In the genomic region with DNA sequence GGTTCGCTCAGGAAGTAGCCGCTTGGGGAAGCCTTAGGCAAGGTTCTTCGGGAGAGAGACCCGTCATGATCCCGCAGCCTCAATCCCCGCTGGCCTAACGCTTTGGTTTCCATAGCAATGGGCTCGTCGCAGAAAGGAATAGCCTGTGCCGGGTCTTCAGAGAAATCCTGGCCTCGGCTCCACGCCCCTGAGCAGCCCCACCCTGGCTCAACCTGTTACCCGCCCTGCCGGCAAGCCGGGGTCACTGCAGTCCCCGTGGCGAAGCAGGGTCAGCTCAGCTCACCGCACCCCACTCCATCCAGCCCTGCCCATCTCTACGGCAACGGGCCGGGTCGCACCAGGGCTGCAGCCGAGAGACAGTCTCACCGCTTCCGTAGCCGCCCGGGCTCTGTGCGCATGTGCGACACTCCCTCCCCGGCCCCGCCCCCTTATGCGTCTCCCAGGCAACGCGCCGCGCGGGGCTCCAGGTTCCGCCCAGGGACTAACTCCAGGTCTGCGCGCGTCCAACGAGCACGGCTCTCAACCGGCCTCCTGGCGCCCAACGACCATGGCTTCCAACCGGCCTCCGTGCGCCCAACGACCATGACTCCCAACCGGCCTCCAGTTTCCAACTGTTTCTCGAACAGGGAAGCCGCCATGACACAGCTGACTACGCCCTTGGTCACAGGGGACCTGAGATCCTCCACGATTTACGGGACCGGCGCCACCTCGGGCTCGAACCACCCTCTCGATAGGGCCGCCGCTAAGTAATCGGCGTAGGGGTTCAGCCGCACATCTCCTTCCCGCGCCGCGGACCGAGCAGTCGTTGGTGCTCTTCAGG, we compare ENCODE assay signal across 8 cellular contexts. TPM values are rescaled to one million over a fixed set of nuclear protein-coding genes. Genes with fewer than 3 reads are reported as not detected.
DNase-seq lines count a peak whose midpoint lies in the region; ATAC-seq and TF ChIP-seq lines count a peak whose summit lies in the region.

A gene (minus strand): TSS at position 390 of the 820 bp plus-strand sequence. CDS start 3,872 bp downstream, outside the sequence.

- peaks cover 9% of the 10 kb centered on the region for H3K36me3 Mint-ChIP-seq in chondrocyte (ENCODE audit: low read depth)

- peak within 1 kb of the TSS; percentile 69 for H3K4me3 ChIP-seq in kidney epithelial cell (ENCODE audit: low read depth, low read length)

- H3K4me1 Mint-ChIP-seq in chondrocyte (ENCODE audit: low read depth), result peaks cover 14% of the 10 kb centered on the region

- peak; percentile 68 for TF ChIP-seq CTCF in chondrocyte (IDR thresholded peaks at IDR 0.05)
- TF ChIP-seq CTCF in kidney epithelial cell (IDR thresholded peaks at IDR 0.05; ENCODE audit: insufficient read depth, low read length, poor library complexity, severe bottlenecking), result peak; percentile 33

- no peaks in the 10 kb centered on the region for H3K27me3 Mint-ChIP-seq in chondrocyte (ENCODE audit: low read depth)

- ATAC-seq in GM19035 (IDR thresholded peaks at IDR 0.05; ENCODE audit: unreplicated experiment), result peak; percentile 88
- ATAC-seq in HG03378 (IDR thresholded peaks at IDR 0.05; ENCODE audit: unreplicated experiment), result peak; percentile 83

- H3K27ac Mint-ChIP-seq in chondrocyte (ENCODE audit: unreplicated experiment), result peak within 1 kb of the TSS; percentile 84

- H3K36me3 ChIP-seq in kidney epithelial cell (ENCODE audit: control insufficient read depth, insufficient read depth, low read length), result no peaks in the 10 kb centered on the region

- no peaks in the 10 kb centered on the region for H3K9me3 Mint-ChIP-seq in chondrocyte (ENCODE audit: low read depth)

- peaks cover 2% of the 10 kb centered on the region for H3K27me3 ChIP-seq in kidney epithelial cell (ENCODE audit: control insufficient read depth, insufficient read depth, low read length)

- peak within 1 kb of the TSS; percentile 98 for H3K4me3 Mint-ChIP-seq in chondrocyte (ENCODE audit: unreplicated experiment)

- DNase-seq in Ammon's horn (ENCODE audit: low spot score) (peak; percentile 94), NCI-H460 (ENCODE audit: extremely low read depth, low read depth) (peak; percentile 85), chondrocyte (ENCODE audit: low spot score) (no peak), kidney epithelial cell (ENCODE audit: low read depth) (peak; percentile 38)
- DNase-seq in activated CD4-positive, alpha-beta T cell treated with anti-CD3 and anti-CD28 coated beads for 24 hours (ENCODE audit: low read depth in 2 of 2), result peak; percentile 91 to 95
- peak; percentile 94 for DNase-seq in stimulated activated CD4-positive, alpha-beta T cell treated with anti-CD3 and anti-CD28 coated beads, Interleukin-15, amount 100 ng/mL, for 24 hours

RNA-seq across cellular contexts. Expression of the gene that starts here (rescaled TPM):
- total RNA-seq in NCI-H460 (2014; rRNA removed; shearing (Covaris generic)), result 5.0 and 6.7 TPM in 2 replicates
- 2.8 and 7.0 TPM in 2 replicates for polyA plus RNA-seq in NCI-H460 (2014; cell fraction: nucleus; rRNA removed)
- 7.6 to 9.4 TPM (median 9.0 TPM) in 3 replicates for total RNA-seq in chondrocyte
- 11.0 and 16.2 TPM in 2 replicates for total RNA-seq in kidney epithelial cell
